13 cellular contexts compared by ENCODE assay signal in genomic region chr4:40608628-40609027, GRCh38. TPM values are rescaled to one million over a fixed set of nuclear protein-coding genes. Genes with fewer than 3 reads are reported as not detected.
DNase-seq lines count a peak whose midpoint lies in the region; TF ChIP-seq lines count a peak whose summit lies in the region.
"Had no signal": no experiment of that assay in that cellular context is flagged by ENCODE, and none has a peak within 500 bp of the region (broad histone marks: within the 10 kb centered on the region; RNA-seq: fewer than 3 reads in every experiment).

No MANE protein-coding gene starts in this region.

- no peaks in the 10 kb centered on the region for H3K4me1 Mint-ChIP-seq in immature natural killer cell
- peaks cover 8% of the 10 kb centered on the region for H3K4me1 Mint-ChIP-seq in activated naive CD4-positive, alpha-beta T cell treated with anti-CD3 and anti-CD28 coated beads, Interleukin-2, amount 10 ng/mL, durations not matched to agents 7 days and 5 days

- intact Hi-C loops in PC-9 (cut with micrococcal nuclease; ENCODE audit: unreplicated experiment): no loop called here

- no TSS peak for BruUV-seq in PC-9 (replicated peaks; lab: Mats Ljungman, UMichigan)

- CTCF ChIA-PET in PC-9 (lab: Charles Lee): interaction anchor here (0.7 kb wide), 1 partner anchor 21 kb away, joined by 3 read pairs; no protein-coding TSS in a partner anchor
- CTCF ChIA-PET in activated naive CD4-positive, alpha-beta T cell treated with anti-CD3 and anti-CD28 coated beads, Interleukin-2, amount 10 ng/mL, durations not matched to agents 7 days and 5 days (lab: Charles Lee): no interaction called here

- no peaks in the 10 kb centered on the region for H3K9me2 ChIP-seq in PC-9 (ENCODE audit: insufficient read depth)

- H3K36me3 ChIP-seq in PC-9 (ENCODE audit: low read depth) (peaks cover 8% of the 10 kb centered on the region; the same call in 1 of the 2 replicates), neutrophil (no peaks in the 10 kb centered on the region)

- H3K9me3 ChIP-seq in PC-9 (ENCODE audit: insufficient read depth, low read depth) (no peaks in the 10 kb centered on the region), neutrophil (no peaks in the 10 kb centered on the region)

- peaks cover 100% of the 10 kb centered on the region for H3K79me2 ChIP-seq in PC-9 (ENCODE audit: low read depth)

- H3K27me3 ChIP-seq in PC-9 (ENCODE audit: insufficient read depth, low read depth) (no peaks in the 10 kb centered on the region), neutrophil (no peaks in the 10 kb centered on the region)

- no peak overlapping the region for H3K4me2 ChIP-seq in PC-9

- POLR2A ChIA-PET in PC-9 (lab: Charles Lee; ENCODE audit: unreplicated experiment): interaction anchor here (0.6 kb wide), 1 partner anchor 32 kb away, joined by 5 read pairs; no protein-coding TSS in a partner anchor

- peaks cover 0 to 2% (median 0%) of the 10 kb centered on the region in 6 donors for H3K9me3 Mint-ChIP-seq in immature natural killer cell
- peaks cover 3% of the 10 kb centered on the region for H3K9me3 Mint-ChIP-seq in activated naive CD4-positive, alpha-beta T cell treated with anti-CD3 and anti-CD28 coated beads, Interleukin-2, amount 10 ng/mL, durations not matched to agents 7 days and 5 days
- H3K9me3 Mint-ChIP-seq: IgD-negative memory B cell had no signal

- no peak overlapping the region for H3K27ac Mint-ChIP-seq in immature natural killer cell
- no peak overlapping the region for H3K27ac Mint-ChIP-seq in activated naive CD4-positive, alpha-beta T cell treated with anti-CD3 and anti-CD28 coated beads, Interleukin-2, amount 10 ng/mL, durations not matched to agents 7 days and 5 days
- H3K27ac Mint-ChIP-seq: IgD-negative memory B cell had no signal

- H2AFZ ChIP-seq in PC-9: no peak overlapping the region

- peaks cover 22% of the 10 kb centered on the region for H3F3A ChIP-seq in PC-9 (ENCODE audit: insufficient read depth, low read depth)

- H3K4me3 Mint-ChIP-seq in immature natural killer cell: no peak overlapping the region
- no peak overlapping the region for H3K4me3 Mint-ChIP-seq in activated naive CD4-positive, alpha-beta T cell treated with anti-CD3 and anti-CD28 coated beads, Interleukin-2, amount 10 ng/mL, durations not matched to agents 7 days and 5 days
- H3K4me3 Mint-ChIP-seq: IgD-negative memory B cell had no signal

- H3K4me3 ChIP-seq in PC-9: no peak overlapping the region
- no peak overlapping the region for H3K4me3 ChIP-seq in neutrophil (ENCODE audit: low read depth in 1 of 2, low read length in 1 of 2)

- peaks cover 0 to 9% (median 2%) of the 10 kb centered on the region in 3 donors for H3K27me3 Mint-ChIP-seq in immature natural killer cell (ENCODE audit: low read depth in 3 of 3)
- peaks cover 2% of the 10 kb centered on the region for H3K27me3 Mint-ChIP-seq in activated naive CD4-positive, alpha-beta T cell treated with anti-CD3 and anti-CD28 coated beads, Interleukin-2, amount 10 ng/mL, durations not matched to agents 7 days and 5 days
- H3K27me3 Mint-ChIP-seq: IgD-negative memory B cell had no signal

- DNase-seq in AG20443 (ENCODE audit: low spot score): peak; percentile 42
- no peak for DNase-seq in PC-9
- DNase-seq in dedifferentiated amniotic fluid mesenchymal stem cell (ENCODE audit: extremely low spot score): peak; percentile 98
- no peak for DNase-seq in immature natural killer cell
- no peak for DNase-seq in activated naive CD4-positive, alpha-beta T cell treated with anti-CD3 and anti-CD28 coated beads, Interleukin-2, amount 10 ng/mL, durations not matched to agents 7 days and 5 days
- no peak for DNase-seq in stimulated activated naive CD4-positive, alpha-beta T cell (lab: John Stamatoyannopoulos, UW)
- DNase-seq: C1 segment of cervical spinal cord, DMS153, NCI-H1930, NCI-H2171, RPMI8226 had no signal

- H3K27ac ChIP-seq in PC-9 (0 out of 2 replicates have a peak overlapping the region, but pooled peaks have one; percentile 4), neutrophil (peak overlapping the region; percentile 19)

- TF ChIP-seq CTCF in PC-9 (conservative IDR thresholded peaks at IDR 0.05) (no peak), neutrophil (IDR thresholded peaks at IDR 0.05) (no peak)

- H4K20me1 ChIP-seq in PC-9 (ENCODE audit: insufficient read depth): peaks cover 46% of the 10 kb centered on the region

- H3K4me1 ChIP-seq in PC-9 (replicated peaks; ENCODE audit: insufficient read depth) (peaks cover 7% of the 10 kb centered on the region), neutrophil (ENCODE audit: control insufficient read depth in 1 of 2, insufficient read depth in 1 of 2, low read depth in 1 of 2, low read length in 1 of 2) (peaks cover 34 to 54% of the 10 kb centered on the region in 2 experiments)

- H3K36me3 Mint-ChIP-seq in immature natural killer cell: no peaks in the 10 kb centered on the region
- no peaks in the 10 kb centered on the region for H3K36me3 Mint-ChIP-seq in activated naive CD4-positive, alpha-beta T cell treated with anti-CD3 and anti-CD28 coated beads, Interleukin-2, amount 10 ng/mL, durations not matched to agents 7 days and 5 days
- H3K36me3 Mint-ChIP-seq: IgD-negative memory B cell had no signal

RNA-seq across cellular contexts. Expression of gene RBM47, which starts 21.0 kb away (rescaled TPM):
- total RNA-seq in PC-9 (2021): 78.0 and 79.0 TPM in 2 replicates
- polyA plus RNA-seq in immature natural killer cell: 1 to 10 TPM in 1 of 3 donors, under 1 TPM in 2; 0.24 to 1.9 (median 0.49) TPM

Comparison
In these comparisons a context has a peak if more than half of its experiments do, and no peak if none do; other contexts are left out.
1. DNase-seq: peak in AG20443 (single experiment) and dedifferentiated amniotic fluid mesenchymal stem cell (single experiment); none in PC-9 (0 of 2), immature natural killer cell (0 of 3), activated naive CD4-positive, alpha-beta T cell treated with anti-CD3 and anti-CD28 coated beads, Interleukin-2, amount 10 ng/mL, durations not matched to agents 7 days and 5 days (single experiment) and stimulated activated naive CD4-positive, alpha-beta T cell (0 of 6).